In genomic region chr5:134466241-134467069, GRCh38 we compare ENCODE assay signal across 8 cellular contexts. TPM values are rescaled to one million over a fixed set of nuclear protein-coding genes. Genes with fewer than 3 reads are reported as not detected.
DNase-seq lines count a peak whose midpoint lies in the region; ATAC-seq and TF ChIP-seq lines count a peak whose summit lies in the region.

No MANE protein-coding gene starts in this region.

- intact Hi-C loops in activated CD4-positive, alpha-beta T cell treated with anti-CD3 and anti-CD28 coated beads for 36 hours (cut with DNase I, micrococcal nuclease) = loop anchor here (1.0 to 5.0 kb wide), 5 partner anchors 37 to 60 kb away; partner anchors contain the start of genes CDKN2AIPNL (in 1 of the 2) and JADE2 (in 1 of the 2)

- peak overlapping the region; percentile 93 to 98 for H3K27ac ChIP-seq in liver (ENCODE audit: low read depth in 1 of 2, low read length in 2 of 2)

- peak overlapping the region; percentile 30 to 64 (median 60) for H3K4me3 ChIP-seq in liver (ENCODE audit: low read depth in 1 of 3, low read length in 3 of 3)

- H3K27me3 ChIP-seq in liver (ENCODE audit: control insufficient read depth in 4 of 4, insufficient read depth in 4 of 4, low read length in 3 of 4) = no peaks in the 10 kb centered on the region

- ATAC-seq in activated CD4-positive, alpha-beta T cell treated with anti-CD3 and anti-CD28 coated beads for 36 hours = peak; percentile 61
- peak; percentile 32 for ATAC-seq in HG03108 (IDR thresholded peaks at IDR 0.05; ENCODE audit: unreplicated experiment)

- CTCF ChIA-PET in activated CD4-positive, alpha-beta T cell treated with anti-CD3 and anti-CD28 coated beads for 36 hours (lab: Charles Lee) = interaction anchor here (0.5 to 1.5 kb wide), 5 partner anchors 27 to 132 kb away, joined by 3 to 8 read pairs (median 4); partner anchors contain the start of gene CDKN2AIPNL
- CTCF ChIA-PET in activated CD4-positive, alpha-beta memory T cell treated with anti-CD3 and anti-CD28 coated beads, Interleukin-2, amount 10 ng/mL, durations not matched to agents 7 days and 5 days (lab: Charles Lee) = interaction anchor here (0.6 to 1.4 kb wide), 7 partner anchors 29 to 163 kb away, joined by 3 to 5 read pairs (median 4); partner anchors contain the start of gene CDKN2AIPNL

- no peaks in the 10 kb centered on the region for H3K27me3 Mint-ChIP-seq in activated CD4-positive, alpha-beta T cell treated with anti-CD3 and anti-CD28 coated beads for 36 hours
- peaks cover 4% of the 10 kb centered on the region for H3K27me3 Mint-ChIP-seq in activated CD4-positive, alpha-beta memory T cell treated with anti-CD3 and anti-CD28 coated beads, Interleukin-2, amount 10 ng/mL, durations not matched to agents 7 days and 5 days

- TF ChIP-seq CTCF in liver (IDR thresholded peaks at IDR 0.05; ENCODE audit: low read depth, low read length, missing input control) = peak; percentile 20

- peak; percentile 59 to 69 for TF ChIP-seq RAD21 in liver (IDR thresholded peaks at IDR 0.05)

- peak overlapping the region; percentile 71 for H3K27ac Mint-ChIP-seq in activated CD4-positive, alpha-beta T cell treated with anti-CD3 and anti-CD28 coated beads for 36 hours
- H3K27ac Mint-ChIP-seq in activated CD4-positive, alpha-beta memory T cell treated with anti-CD3 and anti-CD28 coated beads, Interleukin-2, amount 10 ng/mL, durations not matched to agents 7 days and 5 days = peak overlapping the region; percentile 68

- peaks cover 14% of the 10 kb centered on the region for H3K4me1 Mint-ChIP-seq in activated CD4-positive, alpha-beta T cell treated with anti-CD3 and anti-CD28 coated beads for 36 hours
- H3K4me1 Mint-ChIP-seq in activated CD4-positive, alpha-beta memory T cell treated with anti-CD3 and anti-CD28 coated beads, Interleukin-2, amount 10 ng/mL, durations not matched to agents 7 days and 5 days = peaks cover 15% of the 10 kb centered on the region

- peaks cover 9 to 24% (median 16%) of the 10 kb centered on the region in 4 donors for H3K4me1 ChIP-seq in liver (ENCODE audit: control insufficient read depth in 4 of 4, insufficient read depth in 4 of 4, low read length in 3 of 4)

- H3K36me3 ChIP-seq in liver (ENCODE audit: control insufficient read depth in 4 of 4, insufficient read depth in 3 of 4, low read depth in 1 of 4, low read length in 3 of 4) = no peaks in the 10 kb centered on the region

- H3K4me3 Mint-ChIP-seq in activated CD4-positive, alpha-beta T cell treated with anti-CD3 and anti-CD28 coated beads for 36 hours = peak overlapping the region; percentile 74
- peak overlapping the region; percentile 72 for H3K4me3 Mint-ChIP-seq in activated CD4-positive, alpha-beta memory T cell treated with anti-CD3 and anti-CD28 coated beads, Interleukin-2, amount 10 ng/mL, durations not matched to agents 7 days and 5 days

- DNase-seq in activated CD4-positive, alpha-beta T cell treated with anti-CD3 and anti-CD28 coated beads for 36 hours = peak; percentile 63
- DNase-seq in activated CD4-positive, alpha-beta T cell treated with anti-CD3 and anti-CD28 coated beads for 1 hour = no peak
- DNase-seq in NCI-H510A treated with DMSO at 0.1 percent for 48 hours (lab: John Stamatoyannopoulos, UW) = peak; percentile 92
- peak; percentile 41 for DNase-seq in activated CD4-positive, alpha-beta memory T cell treated with anti-CD3 and anti-CD28 coated beads, Interleukin-2, amount 10 ng/mL, durations not matched to agents 7 days and 5 days
- DNase-seq in ecto neural progenitor cell (ENCODE audit: low spot score) = peak; percentile 87
- peak; percentile 6 to 22 for DNase-seq in stimulated activated CD4-positive, alpha-beta T cell treated with anti-CD3 and anti-CD28 coated beads, Interleukin-4, amount 100 ng/mL, for 48 hours (ENCODE audit: low read depth in 2 of 2)

- H3K9ac ChIP-seq in liver (ENCODE audit: low read depth in 1 of 2, low read length in 2 of 2) = peak overlapping the region; percentile 75 to 76

- POLR2A ChIA-PET in activated CD4-positive, alpha-beta T cell treated with anti-CD3 and anti-CD28 coated beads for 36 hours (lab: Charles Lee) = interaction anchor here (0.7 to 1.4 kb wide), 5 partner anchors 16 to 143 kb away, joined by 3 to 4 read pairs (median 3); no protein-coding TSS in a partner anchor
- POLR2A ChIA-PET in activated CD4-positive, alpha-beta memory T cell treated with anti-CD3 and anti-CD28 coated beads, Interleukin-2, amount 10 ng/mL, durations not matched to agents 7 days and 5 days (lab: Charles Lee) = interaction anchor here (0.6 to 3.1 kb wide), 17 partner anchors 11 to 242 kb away, joined by 3 to 14 read pairs (median 4); partner anchors contain the start of genes CDKN2AIPNL and JADE2

- no peaks in the 10 kb centered on the region for H3K36me3 Mint-ChIP-seq in activated CD4-positive, alpha-beta T cell treated with anti-CD3 and anti-CD28 coated beads for 36 hours (ENCODE audit: low read depth)
- H3K36me3 Mint-ChIP-seq in activated CD4-positive, alpha-beta memory T cell treated with anti-CD3 and anti-CD28 coated beads, Interleukin-2, amount 10 ng/mL, durations not matched to agents 7 days and 5 days (ENCODE audit: low read depth) = no peaks in the 10 kb centered on the region

- H3K9me3 Mint-ChIP-seq in activated CD4-positive, alpha-beta T cell treated with anti-CD3 and anti-CD28 coated beads for 36 hours (ENCODE audit: low read depth) = no peaks in the 10 kb centered on the region
- H3K9me3 Mint-ChIP-seq in activated CD4-positive, alpha-beta memory T cell treated with anti-CD3 and anti-CD28 coated beads, Interleukin-2, amount 10 ng/mL, durations not matched to agents 7 days and 5 days = no peaks in the 10 kb centered on the region

- H3K9me3 ChIP-seq in liver (ENCODE audit: control insufficient read depth in 4 of 4, low read length in 3 of 4) = no peaks in the 10 kb centered on the region

- WGBS in liver = 3% methylated on average over 26 of the region's 26 CpGs

TF ChIP-seq in liver, 16 proteins besides CTCF, POLR2A, EP300 and RAD21 (continues in another document):
- TF ChIP-seq NR2F2 (IDR thresholded peaks at IDR 0.05) (peak; percentile 65), YY1 (IDR thresholded peaks at IDR 0.05) (peak; percentile 60), REST (IDR thresholded peaks at IDR 0.05) (peak; percentile 83), SP1 (IDR thresholded peaks at IDR 0.05) (peak; percentile 98), TAF1 (conservative IDR thresholded peaks at IDR 0.05) (no peak), GABPA (IDR thresholded peaks at IDR 0.05 in 1 of 2, conservative IDR thresholded peaks at IDR 0.05 in 1 of 2) (peak in 1 of 2 donors; percentile 76), HNF4G (IDR thresholded peaks at IDR 0.05) (peak; percentile 63), FOXA1 (IDR thresholded peaks at IDR 0.05) (no peak), ZBTB33 (IDR thresholded peaks at IDR 0.05) (peak; percentile 54), JUND (IDR thresholded peaks at IDR 0.05) (peak in 1 of 2 donors; percentile 70)

RNA-seq across cellular contexts. Expression of gene CDKN2AIPNL, which starts 54.8 kb away (rescaled TPM):
- 10 to 100 TPM; 36.1 to 42.0 TPM for total RNA-seq in activated CD4-positive, alpha-beta T cell treated with anti-CD3 and anti-CD28 coated beads for 36 hours
- total RNA-seq in activated CD4-positive, alpha-beta memory T cell treated with anti-CD3 and anti-CD28 coated beads, Interleukin-2, amount 10 ng/mL, durations not matched to agents 7 days and 5 days = 10 to 100 TPM; 23.4 to 23.5 TPM
- total RNA-seq in liver = 10 to 100 TPM in 1 of 2 donors, 1 to 10 TPM in 1; 7.8 to 10.8 TPM
- polyA plus RNA-seq in liver = 10 to 100 TPM in 1 of 2 donors, 1 to 10 TPM in 1; 7.2 to 13.3 TPM

RNA-seq across cellular contexts. Expression of gene JADE2, which starts 59.0 kb away (rescaled TPM):
- total RNA-seq in activated CD4-positive, alpha-beta T cell treated with anti-CD3 and anti-CD28 coated beads for 36 hours = 10 to 100 TPM; 58.1 to 68.0 TPM
- 10 to 100 TPM; 72.7 to 73.5 TPM for total RNA-seq in activated CD4-positive, alpha-beta memory T cell treated with anti-CD3 and anti-CD28 coated beads, Interleukin-2, amount 10 ng/mL, durations not matched to agents 7 days and 5 days
- 10 to 100 TPM in 1 of 2 donors, 1 to 10 TPM in 1; 5.7 to 11.4 TPM for total RNA-seq in liver
- 1 to 10 TPM; 3.9 to 5.3 TPM for polyA plus RNA-seq in liver

Comparison
In these comparisons a context has a peak if more than half of its experiments do, and no peak if none do; other contexts are left out.
1. RNA of gene JADE2, which starts 59.0 kb away (total RNA-seq): 72.7 to 73.5 TPM in activated CD4-positive, alpha-beta memory T cell treated with anti-CD3 and anti-CD28 coated beads, Interleukin-2, amount 10 ng/mL, durations not matched to agents 7 days and 5 days and 58.1 to 68.0 TPM in activated CD4-positive, alpha-beta T cell treated with anti-CD3 and anti-CD28 coated beads for 36 hours; 5.7 to 11.4 TPM in liver; every median in the first group is over 4 times any median in the second.